In the genomic region with DNA sequence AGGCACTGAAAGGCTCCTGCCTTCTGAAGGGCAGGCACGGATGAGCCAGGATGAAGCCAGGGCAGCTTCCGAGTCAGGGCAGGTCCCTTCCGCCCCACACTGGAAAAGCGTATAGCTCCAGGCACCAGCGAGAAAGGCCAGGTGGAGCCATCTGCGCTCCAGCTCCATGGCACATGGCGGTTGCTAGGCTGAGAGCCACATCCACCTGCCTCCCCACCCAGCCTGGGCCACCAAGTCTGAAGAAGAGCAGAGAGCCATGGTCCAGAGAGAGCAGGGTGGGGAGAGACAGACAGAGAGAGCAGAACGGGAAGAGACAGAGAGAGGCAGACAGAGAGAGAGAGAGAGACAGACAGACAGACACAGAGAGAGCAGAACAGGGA, we compare ENCODE assay signal across 1 cellular context.
TF ChIP-seq lines count a peak whose summit lies in the region.

No MANE protein-coding gene starts in this region.

TF ChIP-seq in endothelial cell of umbilical vein, 7 proteins besides CTCF, POLR2A, EP300 and RAD21:
- TF ChIP-seq, protein P1, sequence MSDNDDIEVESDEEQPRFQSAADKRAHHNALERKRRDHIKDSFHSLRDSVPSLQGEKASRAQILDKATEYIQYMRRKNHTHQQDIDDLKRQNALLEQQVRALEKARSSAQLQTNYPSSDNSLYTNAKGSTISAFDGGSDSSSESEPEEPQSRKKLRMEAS (IDR thresholded peaks at IDR 0.05; ENCODE audit: insufficient read depth, insufficient read length) = no peak
- TF ChIP-seq GATA2 (IDR thresholded peaks at IDR 0.05; ENCODE audit: insufficient read depth, insufficient read length, low read depth, low read length) (no peak), JUN (IDR thresholded peaks at IDR 0.05; ENCODE audit: borderline replicate concordance, insufficient read depth, insufficient read length, low read depth) (no peak), MYC (IDR thresholded peaks at IDR 0.05; ENCODE audit: low read depth, low read length) (no peak), EZH2 (IDR thresholded peaks at IDR 0.05; ENCODE audit: borderline replicate concordance, low read depth, low read length, severe bottlenecking) (no peak)
